In the genomic region with DNA sequence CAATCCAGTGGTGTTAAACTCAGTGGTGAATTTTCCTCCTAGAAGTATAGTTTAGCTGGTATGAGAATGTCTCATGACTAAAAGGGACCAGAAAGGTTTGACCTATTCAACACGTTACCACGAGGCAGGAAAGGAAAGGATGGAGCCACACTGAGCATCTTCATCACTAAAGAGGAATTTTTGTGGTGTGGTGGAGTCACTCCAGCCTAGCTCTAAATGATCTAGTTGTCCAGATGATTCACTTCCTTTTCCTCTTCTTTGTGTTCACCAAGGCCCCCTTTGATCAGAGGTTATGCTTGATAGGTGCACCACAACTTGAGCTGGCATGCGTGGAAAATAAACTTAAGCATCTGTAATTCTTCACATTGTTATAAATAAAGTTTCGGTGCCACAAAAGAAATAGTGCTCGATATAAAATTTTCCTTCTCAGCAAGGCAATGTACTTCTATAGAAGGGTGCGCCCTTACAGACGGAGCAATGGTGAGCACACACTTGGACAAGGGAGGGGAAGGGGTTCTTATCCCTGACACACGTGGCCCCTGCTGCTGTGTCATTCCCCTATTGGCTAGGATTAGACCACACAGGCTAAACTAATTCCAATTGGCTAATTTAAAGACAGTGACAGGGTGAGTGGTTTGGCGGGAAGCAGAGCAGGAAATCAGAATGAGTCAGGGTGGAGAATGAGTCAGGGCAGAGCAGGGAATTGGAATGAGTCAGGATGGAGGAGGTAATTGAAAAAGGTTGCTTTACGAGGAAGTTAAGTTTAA, we compare ENCODE assay signal across 12 cellular contexts.
DNase-seq lines count a peak whose midpoint lies in the region; ATAC-seq and TF ChIP-seq lines count a peak whose summit lies in the region.
"Had no signal": no experiment of that assay in that cellular context is flagged by ENCODE, and none has a peak within 500 bp of the region (broad histone marks: within the 10 kb centered on the region; RNA-seq: fewer than 3 reads in every experiment).

No MANE protein-coding gene starts in this region.

- H3K4me3 ChIP-seq in fibroblast of lung (replicated peaks in 1 of 4; ENCODE audit: control extremely low read depth in 1 of 4, insufficient read depth in 1 of 4, low read depth in 3 of 4, low read length in 4 of 4): no peak overlapping the region
- H3K4me3 ChIP-seq: right lobe of liver, upper lobe of left lung had no signal

- TF ChIP-seq CTCF in fibroblast of lung (conservative IDR thresholded peaks at IDR 0.05 in 1 of 2, IDR thresholded peaks at IDR 0.05 in 1 of 2; ENCODE audit: low read depth in 1 of 2, low read length in 2 of 2) (no peak), GM13977 (IDR thresholded peaks at IDR 0.05; ENCODE audit: extremely low read depth, insufficient read depth, missing control alignments) (no peak)

- no peaks in the 10 kb centered on the region for H3K36me3 ChIP-seq in fibroblast of lung (ENCODE audit: control insufficient read depth, insufficient read depth, low read length)
- H3K36me3 ChIP-seq: right lobe of liver, upper lobe of left lung had no signal

- peaks cover 11% of the 10 kb centered on the region for H3K4me1 ChIP-seq in fibroblast of lung (ENCODE audit: control insufficient read depth, extremely low read depth, insufficient read depth, low read length)
- H3K4me1 ChIP-seq: right lobe of liver, upper lobe of left lung had no signal

- no peaks in the 10 kb centered on the region for H3K79me2 ChIP-seq in fibroblast of lung (ENCODE audit: control insufficient read depth, insufficient read depth, low read length)

- peak overlapping the region; percentile 99 for H3K27ac ChIP-seq in fibroblast of lung (ENCODE audit: insufficient read depth, low read length)
- H3K27ac ChIP-seq: right lobe of liver, upper lobe of left lung had no signal

- no peaks in the 10 kb centered on the region for H4K20me1 ChIP-seq in fibroblast of lung (ENCODE audit: control insufficient read depth, extremely low read depth, insufficient read depth, low read length)

- H3K27me3 ChIP-seq in fibroblast of lung (ENCODE audit: control insufficient read depth, insufficient read depth, low read length): no peaks in the 10 kb centered on the region
- H3K27me3 ChIP-seq: right lobe of liver, upper lobe of left lung had no signal

- no peak overlapping the region for H2AFZ ChIP-seq in fibroblast of lung (ENCODE audit: low read length)

- H3K9me3 ChIP-seq in fibroblast of lung (ENCODE audit: control insufficient read depth, insufficient read depth, low read depth, low read length): no peaks in the 10 kb centered on the region
- H3K9me3 ChIP-seq: right lobe of liver, upper lobe of left lung had no signal

- in situ Hi-C loops in GM13977 (cut with MboI; ENCODE audit: low pct_unique_long_range_greater_than_20kb, low sequenced_read_pairs, unreplicated experiment): no loop called here

- ATAC-seq in SK-N-SH treated with all-trans-retinoic acid at 6 μM for 48 hours: peak; percentile 81

- H3K9ac ChIP-seq in fibroblast of lung (ENCODE audit: insufficient read depth, low read length): no peak overlapping the region

- H3K4me2 ChIP-seq in fibroblast of lung (ENCODE audit: extremely low read depth, insufficient read depth, low read length): no peak overlapping the region

- DNase-seq in stimulated activated CD4-positive, alpha-beta T cell treated with anti-CD3 and anti-CD28 coated beads, Interleukin-15, amount 100 ng/mL, for 24 hours: peak; percentile 21
- no peak for DNase-seq in stimulated activated CD4-positive, alpha-beta T cell treated with anti-CD3 and anti-CD28 coated beads, Interleukin-2, amount 100 ng/mL, for 48 hours
- DNase-seq in fibroblast of lung (ENCODE audit: low read depth in 2 of 2): peak; percentile 92 to 99
- peak; percentile 84 for DNase-seq in stromal cell of bone marrow (ENCODE audit: low read depth)
- DNase-seq in GM13977 (ENCODE audit: low spot score): no peak
- no peak for DNase-seq in retina
- DNase-seq in GM19240 (ENCODE audit: insufficient read length, low spot score): no peak
- DNase-seq: DMS 273 treated with DMSO at 0.1 percent for 48 hours, immature natural killer cell, right lobe of liver had no signal

TF ChIP-seq in SK-N-SH treated with all-trans-retinoic acid at 6 μM for 48 hours, 23 proteins besides CTCF, POLR2A, EP300 and RAD21:
- no peak for TF ChIP-seq OSR1 (CRISPR knock-in tag; IDR thresholded peaks at IDR 0.05)
- no peak for TF ChIP-seq ZNF565 (CRISPR knock-in tag; conservative IDR thresholded peaks at IDR 0.05; ENCODE audit: low read depth)
- no peak for TF ChIP-seq SNAI2 (CRISPR knock-in tag; IDR thresholded peaks at IDR 0.05)
- TF ChIP-seq RARB (CRISPR knock-in tag; IDR thresholded peaks at IDR 0.05): no peak
- no peak for TF ChIP-seq ZNF70 (CRISPR knock-in tag; IDR thresholded peaks at IDR 0.05)
- no peak for TF ChIP-seq TSHZ2 (CRISPR knock-in tag; IDR thresholded peaks at IDR 0.05)
- no peak for TF ChIP-seq ZFP3 (CRISPR knock-in tag; IDR thresholded peaks at IDR 0.05)
- TF ChIP-seq ARNTL (CRISPR knock-in tag; IDR thresholded peaks at IDR 0.05; ENCODE audit: borderline replicate concordance, low read depth): no peak
- no peak for TF ChIP-seq PATZ1 (CRISPR knock-in tag; IDR thresholded peaks at IDR 0.05; ENCODE audit: borderline replicate concordance)

Comparison
In these comparisons a context has a peak if more than half of its experiments do, and no peak if none do; other contexts are left out.
1. DNase-seq: peak in stimulated activated CD4-positive, alpha-beta T cell treated with anti-CD3 and anti-CD28 coated beads, Interleukin-15, amount 100 ng/mL, for 24 hours (single experiment), fibroblast of lung (2 of 2) and stromal cell of bone marrow (single experiment); none in stimulated activated CD4-positive, alpha-beta T cell treated with anti-CD3 and anti-CD28 coated beads, Interleukin-2, amount 100 ng/mL, for 48 hours (0 of 2), GM13977 (single experiment), retina (single experiment) and GM19240 (single experiment).